ENCODE assay signal across 1 cellular context in the genomic region with DNA sequence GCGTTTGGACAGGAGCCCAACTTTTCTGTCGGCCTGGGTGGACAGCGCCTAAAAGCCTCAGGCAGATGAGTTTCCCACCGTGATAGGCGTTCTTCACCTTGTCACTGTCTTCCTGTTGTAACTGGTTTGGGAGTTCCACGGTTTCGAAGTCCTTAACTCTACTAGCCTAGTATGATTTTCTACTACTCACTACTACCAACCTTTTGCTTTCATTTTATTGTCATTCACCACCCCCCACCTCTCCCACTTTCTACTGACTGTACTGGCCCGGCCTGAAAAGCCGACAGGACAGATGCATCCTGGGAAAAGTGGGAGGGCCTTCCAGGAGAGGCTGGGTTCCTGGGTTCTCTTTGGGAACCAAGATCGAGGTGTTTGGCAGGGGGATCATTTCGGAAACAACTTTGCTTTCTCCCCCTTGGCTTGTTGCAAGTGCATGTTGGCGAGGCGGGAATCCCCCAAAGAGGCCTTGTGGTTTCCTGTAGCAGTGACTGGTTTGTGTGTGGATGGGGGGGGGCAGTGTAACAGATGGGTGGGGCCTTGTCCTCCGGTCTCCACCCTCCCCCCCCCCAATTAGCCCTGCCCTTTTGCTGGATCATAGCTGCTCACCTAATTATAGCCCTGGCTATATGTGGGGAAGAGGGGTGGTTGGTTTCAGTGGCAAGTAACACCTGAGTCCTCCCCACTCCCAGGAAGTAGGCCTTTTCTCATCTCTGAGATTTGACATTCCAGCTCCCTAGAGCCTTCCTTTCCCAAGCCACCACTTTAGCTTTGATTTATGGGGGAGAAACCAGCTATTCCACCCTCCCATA.
TF ChIP-seq lines count a peak whose summit lies in the region.

No MANE protein-coding gene starts in this region.

TF ChIP-seq in H1, 55 proteins besides CTCF, POLR2A, EP300 and RAD21:
- TF ChIP-seq HDAC2 (IDR thresholded peaks at IDR 0.05; ENCODE audit: borderline replicate concordance in 1 of 2, low read depth in 2 of 2, low read length in 2 of 2): no peak; a peak in 1 of 4 replicates
- TF ChIP-seq TBP (IDR thresholded peaks at IDR 0.05; ENCODE audit: low read depth, low read length): peak; percentile 34; the same call in 1 of the 2 replicates
- no peak for TF ChIP-seq GTF2F1 (IDR thresholded peaks at IDR 0.05; ENCODE audit: borderline replicate concordance, low read depth, low read length)
- TF ChIP-seq RXRA (IDR thresholded peaks at IDR 0.05; ENCODE audit: insufficient read depth, low read depth, low read length): no peak
- TF ChIP-seq TAF7 (optimal IDR thresholded peaks at IDR 0.05; ENCODE audit: borderline replicate concordance, low read depth, low read length): no peak
- TF ChIP-seq TCF12 (IDR thresholded peaks at IDR 0.05; ENCODE audit: low read depth, low read length): no peak
- no peak for TF ChIP-seq BACH1 (IDR thresholded peaks at IDR 0.05; ENCODE audit: low read length)
- no peak for TF ChIP-seq NANOG (IDR thresholded peaks at IDR 0.05; ENCODE audit: insufficient read depth, low read depth, low read length, poor library complexity, severe bottlenecking)
- no peak for TF ChIP-seq JUND (IDR thresholded peaks at IDR 0.05; ENCODE audit: low read length)
- TF ChIP-seq CHD7 (IDR thresholded peaks at IDR 0.05; ENCODE audit: insufficient replicate concordance, low read length): no peak
- no peak for TF ChIP-seq YY1 (IDR thresholded peaks at IDR 0.05; ENCODE audit: low read depth, low read length)
- TF ChIP-seq CHD1 (IDR thresholded peaks at IDR 0.05; ENCODE audit: low read depth, low read length): no peak
- TF ChIP-seq, protein P1, sequence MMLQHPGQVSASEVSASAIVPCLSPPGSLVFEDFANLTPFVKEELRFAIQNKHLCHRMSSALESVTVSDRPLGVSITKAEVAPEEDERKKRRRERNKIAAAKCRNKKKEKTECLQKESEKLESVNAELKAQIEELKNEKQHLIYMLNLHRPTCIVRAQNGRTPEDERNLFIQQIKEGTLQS (IDR thresholded peaks at IDR 0.05; ENCODE audit: insufficient read depth, low read depth, low read length): no peak
- TF ChIP-seq GABPA (IDR thresholded peaks at IDR 0.05; ENCODE audit: borderline replicate concordance, insufficient read depth, low read length): no peak
- TF ChIP-seq MAX (IDR thresholded peaks at IDR 0.05): no peak
- TF ChIP-seq SAP30 (IDR thresholded peaks at IDR 0.05; ENCODE audit: insufficient read depth, insufficient replicate concordance, low read length): peak; percentile 73
- peak; percentile 51 to 70; a peak in 3 of 4 replicates for TF ChIP-seq SIN3A (conservative IDR thresholded peaks at IDR 0.05 in 1 of 2, IDR thresholded peaks at IDR 0.05 in 1 of 2; ENCODE audit: low read depth in 1 of 2, low read length in 2 of 2)
- TF ChIP-seq POLR2AphosphoS5 (IDR thresholded peaks at IDR 0.05; ENCODE audit: low read depth, low read length): peak; percentile 16; the same call in 1 of the 2 replicates
- TF ChIP-seq BRCA1 (IDR thresholded peaks at IDR 0.05; ENCODE audit: low read depth, low read length): no peak
- TF ChIP-seq CBX5 (IDR thresholded peaks at IDR 0.05; ENCODE audit: low read depth, low read length): no peak
- peak; percentile 47; the same call in 1 of the 2 replicates for TF ChIP-seq SP1 (IDR thresholded peaks at IDR 0.05; ENCODE audit: low read depth, low read length)
- peak; percentile 63 for TF ChIP-seq ASH2L (IDR thresholded peaks at IDR 0.05; ENCODE audit: low read length)
- 0 out of 2 replicates have a peak, but pooled peaks have one; percentile 38 for TF ChIP-seq TAF1 (IDR thresholded peaks at IDR 0.05; ENCODE audit: low read depth, low read length)
